ENCODE assay signal across 8 cellular contexts in the genomic region with DNA sequence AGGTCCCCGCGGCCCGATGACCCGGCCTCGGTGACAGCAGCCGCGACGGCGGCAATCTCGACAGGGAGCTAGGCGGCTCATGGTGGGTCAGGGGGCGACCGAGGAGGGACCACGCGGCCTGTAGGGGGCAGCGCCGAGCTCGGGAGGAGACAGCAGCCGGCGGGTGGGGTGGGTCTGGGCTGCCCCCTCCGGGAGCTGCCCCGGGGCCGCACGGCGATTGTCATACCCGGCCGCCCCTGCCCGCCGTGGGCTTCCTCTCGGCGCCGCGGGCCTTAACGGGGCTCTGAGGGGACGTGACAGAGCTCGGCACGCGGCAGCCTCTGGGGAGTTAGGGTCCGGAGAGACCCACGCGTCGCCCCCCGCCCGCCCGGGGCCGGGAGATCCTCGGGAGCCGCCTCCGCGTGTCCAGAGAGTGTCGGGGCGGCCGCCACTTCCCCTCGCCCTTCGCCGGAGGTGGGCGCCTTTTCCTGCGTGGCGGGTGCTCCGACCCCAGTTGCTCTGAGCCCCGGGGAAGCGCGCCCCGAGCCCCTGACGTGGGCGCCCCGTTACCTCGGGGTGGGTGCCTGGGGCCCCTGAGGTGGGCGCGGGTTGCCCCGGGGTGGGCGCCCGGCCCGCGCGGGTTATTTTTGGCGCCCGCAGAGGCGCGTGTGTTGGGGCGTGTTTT. TPM values are rescaled to one million over a fixed set of nuclear protein-coding genes. Genes with fewer than 3 reads are reported as not detected.
DNase-seq lines count a peak whose midpoint lies in the region; ATAC-seq and TF ChIP-seq lines count a peak whose summit lies in the region.

No MANE protein-coding gene starts in this region.

- TF ChIP-seq CTCF in SK-N-SH (IDR thresholded peaks at IDR 0.05) (peak; percentile 53), hepatocyte (IDR thresholded peaks at IDR 0.05; ENCODE audit: poor library complexity) (peak; percentile 66)

- H3K27ac ChIP-seq in SK-N-SH (ENCODE audit: low read depth in 2 of 2, low read length in 1 of 2) (peak overlapping the region in 1 of 2 experiments; percentile 34; a peak in 1 of 4 replicates), adipose tissue (ENCODE audit: low read depth, low read length) (peak overlapping the region; percentile 29), hepatocyte (peak overlapping the region; percentile 83), skeletal muscle tissue (ENCODE audit: low read depth, low read length) (peak overlapping the region; percentile 86)

- H3K9me3 ChIP-seq in SK-N-SH (no peaks in the 10 kb centered on the region), hepatocyte (ENCODE audit: low read depth) (no peaks in the 10 kb centered on the region), skeletal muscle tissue (ENCODE audit: control insufficient read depth in 3 of 3, low read length in 3 of 3) (no peaks in the 10 kb centered on the region)

- H4K20me1 ChIP-seq in SK-N-SH (ENCODE audit: insufficient read depth) (no peaks in the 10 kb centered on the region), hepatocyte (ENCODE audit: insufficient read depth, poor library complexity, severe bottlenecking) (no peaks in the 10 kb centered on the region)

- H3K4me1 ChIP-seq in SK-N-SH (ENCODE audit: control insufficient read depth in 1 of 2, insufficient read depth in 2 of 2, low read depth in 1 of 2, low read length in 1 of 2) (peaks cover 0 to 4% of the 10 kb centered on the region in 2 experiments; a peak in 2 of 4 replicates), hepatocyte (ENCODE audit: insufficient read depth) (peaks cover 8% of the 10 kb centered on the region), skeletal muscle tissue (ENCODE audit: control insufficient read depth in 3 of 3, insufficient read depth in 3 of 3, low read length in 3 of 3) (peaks cover 32 to 59% (median 41%) of the 10 kb centered on the region in 3 donors)

- H3K79me2 ChIP-seq in SK-N-SH (ENCODE audit: insufficient read depth) (peaks cover 5% of the 10 kb centered on the region), hepatocyte (peaks cover 26% of the 10 kb centered on the region)

- CTCF ChIA-PET in SK-N-SH (lab: Yijun Ruan, JAX), result interaction anchor here (0.5 to 2.3 kb wide), 33 partner anchors 9 to 1164 kb away, joined by 3 to 14 read pairs (median 4); no protein-coding TSS in a partner anchor

- peak overlapping the region; percentile 73 to 77 for H3K4me3 ChIP-seq in SK-N-SH (ENCODE audit: low read depth in 2 of 2, low read length in 1 of 2)
- peak overlapping the region; percentile 91 for H3K4me3 ChIP-seq in hepatocyte
- peak overlapping the region; percentile 62 to 84 (median 83) for H3K4me3 ChIP-seq in skeletal muscle tissue (ENCODE audit: low read length in 3 of 3)

- H3K9me2 ChIP-seq in SK-N-SH (no peaks in the 10 kb centered on the region), hepatocyte (replicated peaks; ENCODE audit: insufficient read depth) (no peaks in the 10 kb centered on the region)

- ATAC-seq in HG03066 (IDR thresholded peaks at IDR 0.05; ENCODE audit: low read depth, unreplicated experiment), result peak; percentile 32

- H2AFZ ChIP-seq in SK-N-SH (ENCODE audit: low read depth), result peak overlapping the region; percentile 83
- H2AFZ ChIP-seq in hepatocyte, result peak overlapping the region; percentile 99

- POLR2A ChIA-PET in SK-N-SH (lab: Yijun Ruan, JAX), result interaction anchor here (0.7 to 1.2 kb wide), 2 partner anchors 47 to 368 kb away, joined by 3 to 5 read pairs; no protein-coding TSS in a partner anchor

- 38% methylated on average over 24 of the region's 81 CpGs for WGBS in SK-N-SH (ENCODE audit: low lambda C conversion rate)
- 2 to 3% (median 3%) methylated on average over 49 to 81 of the region's 81 CpGs for WGBS in adipose tissue, 3 donors
- 6% methylated on average over 12 of the region's 81 CpGs for WGBS in hepatocyte (ENCODE audit: low lambda C conversion rate, missing lambda C conversion rate)

- no peaks in the 10 kb centered on the region for H3K36me3 ChIP-seq in SK-N-SH (replicated peaks in 1 of 2; ENCODE audit: control insufficient read depth in 1 of 2, insufficient read depth in 2 of 2, low read length in 1 of 2)
- H3K36me3 ChIP-seq in hepatocyte (replicated peaks; ENCODE audit: insufficient read depth, low read depth), result no peaks in the 10 kb centered on the region
- H3K36me3 ChIP-seq in skeletal muscle tissue (ENCODE audit: control insufficient read depth in 3 of 3, insufficient read depth in 3 of 3, low read length in 3 of 3), result no peaks in the 10 kb centered on the region

- DNase-seq in NCI-H82 (lab: John Stamatoyannopoulos, UW) (peak; percentile 17), NCI-H82 treated with DMSO at 0.1 percent for 48 hours (lab: John Stamatoyannopoulos, UW; ENCODE audit: unreplicated experiment) (no peak), SK-N-SH (peak; percentile 95), hepatocyte (ENCODE audit: low spot score) (peak; percentile 84), cerebellar nuclear complex (lab: John Stamatoyannopoulos, UW) (no peak)

- peaks cover 7% of the 10 kb centered on the region for H3F3A ChIP-seq in SK-N-SH (replicated peaks; ENCODE audit: insufficient read depth)

- TF ChIP-seq EP300 in SK-N-SH (IDR thresholded peaks at IDR 0.05; ENCODE audit: borderline replicate concordance in 1 of 2, low read depth in 1 of 2, low read length in 1 of 2), result no peak

- TF ChIP-seq RAD21 in SK-N-SH (IDR thresholded peaks at IDR 0.05; ENCODE audit: low read length), result peak; percentile 51

- H3K9ac ChIP-seq in SK-N-SH (peak overlapping the region; percentile 64; the same call in 1 of the 2 replicates), skeletal muscle tissue (ENCODE audit: low read depth in 1 of 3, low read length in 3 of 3) (peak overlapping the region; percentile 53 to 90 (median 78))

- H3K27me3 ChIP-seq in SK-N-SH (ENCODE audit: insufficient read depth) (no peaks in the 10 kb centered on the region), hepatocyte (no peaks in the 10 kb centered on the region), skeletal muscle tissue (ENCODE audit: control insufficient read depth in 3 of 3, insufficient read depth in 3 of 3, low read length in 3 of 3) (no peaks in the 10 kb centered on the region)

- H3K4me2 ChIP-seq in SK-N-SH (peak overlapping the region; percentile 87), hepatocyte (peak overlapping the region; percentile 96)

TF ChIP-seq in SK-N-SH, 30 proteins besides CTCF, POLR2A, EP300 and RAD21:
- no peak for TF ChIP-seq TAF1 (IDR thresholded peaks at IDR 0.05; ENCODE audit: borderline replicate concordance, low read depth, low read length)
- no peak; the same call in 1 of the 2 replicates for TF ChIP-seq USF1 (IDR thresholded peaks at IDR 0.05; ENCODE audit: borderline replicate concordance, low read depth)
- 0 out of 2 replicates have a peak, but pooled peaks have one; percentile 32 for TF ChIP-seq RCOR1 (IDR thresholded peaks at IDR 0.05; ENCODE audit: low read length)
- no peak for TF ChIP-seq RFX5 (IDR thresholded peaks at IDR 0.05; ENCODE audit: low read length)
- peak; percentile 37 for TF ChIP-seq SMC3 (IDR thresholded peaks at IDR 0.05; ENCODE audit: low read depth, low read length)
TF ChIP-seq in SK-N-SH: peak in this region for 2.

RNA-seq across cellular contexts. Expression of gene PLCL2, which starts 0.5 kb away (rescaled TPM):
- polyA plus RNA-seq in SK-N-SH (2012; rRNA removed) (0.85 and 1.1 TPM in 2 replicates), adipose tissue (1 to 10 TPM; 3.3 to 7.2 (median 6.4) TPM), hepatocyte (3.2 and 4.9 TPM in 2 replicates)
- 1.3 TPM in 2 replicates for polyA plus RNA-seq in SK-N-SH (2012; cell fraction: cytosol; rRNA removed)
- 0.83 and 1.0 TPM in 2 replicates for polyA plus RNA-seq in SK-N-SH (2012; cell fraction: nucleus; rRNA removed)
- total RNA-seq in hepatocyte (14.2 and 15.1 TPM in 2 replicates), skeletal muscle tissue (83.5 TPM)

Comparison
In these comparisons a context has a peak if more than half of its experiments do, and no peak if none do; other contexts are left out.
1. DNase-seq: peak in NCI-H82 (single experiment), SK-N-SH (single experiment) and hepatocyte (single experiment); none in NCI-H82 treated with DMSO at 0.1 percent for 48 hours (single experiment) and cerebellar nuclear complex (0 of 2).
2. Peak in every context shown above with its lines, with median percentiles within 50 percentile points of each other: H3K4me3 ChIP-seq.